In genomic region chr3:67490658-67491057, GRCh38 we compare ENCODE assay signal across 23 cellular contexts.
A peak's percentile ranks its signal among the peaks of the same experiment; 100 is the strongest.
DNase-seq lines count a peak whose midpoint lies in the region; ATAC-seq and TF ChIP-seq lines count a peak whose summit lies in the region.
"Had no signal": no experiment of that assay in that cellular context is flagged by ENCODE, and none has a peak within 500 bp of the region (broad histone marks: within the 10 kb centered on the region; RNA-seq: fewer than 3 reads in every experiment).

No MANE protein-coding gene starts in this region.

- H3K4me1 Mint-ChIP-seq in activated CD4-positive, alpha-beta T cell treated with anti-CD3 and anti-CD28 coated beads, Interleukin-2, amount 10 ng/mL, durations not matched to agents 7 days and 5 days = peaks cover 19% of the 10 kb centered on the region
- peaks cover 10% of the 10 kb centered on the region for H3K4me1 Mint-ChIP-seq in activated naive CD8-positive, alpha-beta T cell treated with anti-CD3 and anti-CD28 coated beads for 36 hours
- peaks cover 6% of the 10 kb centered on the region for H3K4me1 Mint-ChIP-seq in activated naive CD8-positive, alpha-beta T cell treated with anti-CD3 and anti-CD28 coated beads, Interleukin-2, amount 50 U/mL, for 24 hours
- H3K4me1 Mint-ChIP-seq in activated T-helper 17 cell treated with anti-CD3 and anti-CD28 coated beads, Interleukin-2, amount 50 U/mL, for 72 hours = no peaks in the 10 kb centered on the region
- H3K4me1 Mint-ChIP-seq: CD14-positive monocyte had no signal

- peak overlapping the region; percentile 9 for H3K27ac Mint-ChIP-seq in activated CD4-positive, alpha-beta T cell treated with anti-CD3 and anti-CD28 coated beads, Interleukin-2, amount 10 ng/mL, durations not matched to agents 7 days and 5 days
- peak overlapping the region; percentile 49 for H3K27ac Mint-ChIP-seq in activated naive CD8-positive, alpha-beta T cell treated with anti-CD3 and anti-CD28 coated beads for 36 hours
- H3K27ac Mint-ChIP-seq in activated naive CD8-positive, alpha-beta T cell treated with anti-CD3 and anti-CD28 coated beads, Interleukin-2, amount 50 U/mL, for 24 hours = no peak overlapping the region
- no peak overlapping the region for H3K27ac Mint-ChIP-seq in activated T-helper 17 cell treated with anti-CD3 and anti-CD28 coated beads, Interleukin-2, amount 50 U/mL, for 72 hours
- H3K27ac Mint-ChIP-seq: CD4-positive, alpha-beta T cell had no signal

- H3K4me1 ChIP-seq in smooth muscle cell (ENCODE audit: low read depth) = no peaks in the 10 kb centered on the region
- H3K4me1 ChIP-seq: A549; BE2C; BLaER1 treated with 17β-estradiol and CSF1 and Interleukin-3, amounts not matched to agents 10 nM and 100 nM had no signal

- H3K27ac ChIP-seq in smooth muscle cell (ENCODE audit: low read depth) = peak overlapping the region; percentile 63
- H3K27ac ChIP-seq: A549; BLaER1 treated with 17β-estradiol and CSF1 and Interleukin-3, amounts not matched to agents 10 nM and 100 nM; GM23248 had no signal

- TF ChIP-seq CTCF in smooth muscle cell (IDR thresholded peaks at IDR 0.05; ENCODE audit: borderline replicate concordance, insufficient read depth, poor library complexity, severe bottlenecking) = no peak

- no peaks in the 10 kb centered on the region for H4K20me1 ChIP-seq in smooth muscle cell (ENCODE audit: low read depth)
- H4K20me1 ChIP-seq: BLaER1 treated with 17β-estradiol and CSF1 and Interleukin-3, amounts not matched to agents 10 nM and 100 nM had no signal

- CTCF ChIA-PET in activated CD4-positive, alpha-beta T cell treated with anti-CD3 and anti-CD28 coated beads, Interleukin-2, amount 10 ng/mL, durations not matched to agents 7 days and 5 days (lab: Charles Lee) = no interaction called here

- no peak for ATAC-seq in activated naive CD8-positive, alpha-beta T cell treated with anti-CD3 and anti-CD28 coated beads, Interleukin-2, amount 50 U/mL, for 24 hours
- ATAC-seq in activated T-helper 17 cell treated with anti-CD3 and anti-CD28 coated beads, Interleukin-2, amount 50 U/mL, for 72 hours (replicated peaks) = peak; percentile 38
- no peak for ATAC-seq in HG03025 (IDR thresholded peaks at IDR 0.05; ENCODE audit: low FRiP score, unreplicated experiment)
- ATAC-seq: A549, GM12878 had no signal

- no peaks in the 10 kb centered on the region for H3K9me3 ChIP-seq in smooth muscle cell (replicated peaks; ENCODE audit: low read depth)
- H3K9me3 ChIP-seq: A549; BE2C; BLaER1 treated with 17β-estradiol and CSF1 and Interleukin-3, amounts not matched to agents 10 nM and 100 nM had no signal

- peaks cover 52% of the 10 kb centered on the region for H3K36me3 Mint-ChIP-seq in activated CD4-positive, alpha-beta T cell treated with anti-CD3 and anti-CD28 coated beads, Interleukin-2, amount 10 ng/mL, durations not matched to agents 7 days and 5 days (ENCODE audit: low read depth)
- H3K36me3 Mint-ChIP-seq in activated naive CD8-positive, alpha-beta T cell treated with anti-CD3 and anti-CD28 coated beads for 36 hours = peaks cover 46% of the 10 kb centered on the region
- peaks cover 46% of the 10 kb centered on the region for H3K36me3 Mint-ChIP-seq in activated naive CD8-positive, alpha-beta T cell treated with anti-CD3 and anti-CD28 coated beads, Interleukin-2, amount 50 U/mL, for 24 hours (ENCODE audit: low read depth)
- peaks cover 69% of the 10 kb centered on the region for H3K36me3 Mint-ChIP-seq in activated T-helper 17 cell treated with anti-CD3 and anti-CD28 coated beads, Interleukin-2, amount 50 U/mL, for 72 hours (ENCODE audit: low read depth)

- H3K4me3 Mint-ChIP-seq in activated CD4-positive, alpha-beta T cell treated with anti-CD3 and anti-CD28 coated beads, Interleukin-2, amount 10 ng/mL, durations not matched to agents 7 days and 5 days = no peak overlapping the region
- no peak overlapping the region for H3K4me3 Mint-ChIP-seq in activated naive CD8-positive, alpha-beta T cell treated with anti-CD3 and anti-CD28 coated beads for 36 hours
- H3K4me3 Mint-ChIP-seq in activated naive CD8-positive, alpha-beta T cell treated with anti-CD3 and anti-CD28 coated beads, Interleukin-2, amount 50 U/mL, for 24 hours = no peak overlapping the region
- H3K4me3 Mint-ChIP-seq in activated T-helper 17 cell treated with anti-CD3 and anti-CD28 coated beads, Interleukin-2, amount 50 U/mL, for 72 hours = no peak overlapping the region
- H3K4me3 Mint-ChIP-seq: CD14-positive monocyte; CD4-positive, alpha-beta T cell; CD8-positive, alpha-beta memory T cell had no signal

- no peaks in the 10 kb centered on the region for H3K36me3 ChIP-seq in smooth muscle cell (ENCODE audit: low read depth)
- H3K36me3 ChIP-seq: BE2C had no signal

- WGBS in smooth muscle cell (ENCODE audit: low lambda C conversion rate) = 95% methylated on average over 1 of the region's 1 CpG

- no peak overlapping the region for H3K4me3 ChIP-seq in smooth muscle cell
- H3K4me3 ChIP-seq: A549; BLaER1 treated with 17β-estradiol and CSF1 and Interleukin-3, amounts not matched to agents 10 nM and 100 nM; GM12878; GM23248 had no signal

- POLR2A ChIA-PET in activated CD4-positive, alpha-beta T cell treated with anti-CD3 and anti-CD28 coated beads, Interleukin-2, amount 10 ng/mL, durations not matched to agents 7 days and 5 days (lab: Charles Lee) = no interaction called here

- H3K9ac ChIP-seq in smooth muscle cell (ENCODE audit: low read depth) = no peak overlapping the region
- H3K9ac ChIP-seq: BLaER1 treated with 17β-estradiol and CSF1 and Interleukin-3, amounts not matched to agents 10 nM and 100 nM; GM23248 had no signal

- H2AFZ ChIP-seq in smooth muscle cell (ENCODE audit: low read depth) = no peak overlapping the region
- H2AFZ ChIP-seq: GM23248 had no signal

- no peaks in the 10 kb centered on the region for H3K27me3 ChIP-seq in smooth muscle cell (ENCODE audit: low read depth)
- H3K27me3 ChIP-seq: BE2C; BLaER1 treated with 17β-estradiol and CSF1 and Interleukin-3, amounts not matched to agents 10 nM and 100 nM had no signal

- no peaks in the 10 kb centered on the region for H3K79me2 ChIP-seq in smooth muscle cell (ENCODE audit: low read depth)

- H3K4me2 ChIP-seq in smooth muscle cell = peak overlapping the region; percentile 71
- H3K4me2 ChIP-seq: A549; BLaER1 treated with 17β-estradiol and CSF1 and Interleukin-3, amounts not matched to agents 10 nM and 100 nM had no signal

- DNase-seq in activated CD4-positive, alpha-beta T cell treated with anti-CD3 and anti-CD28 coated beads, Interleukin-2, amount 10 ng/mL, durations not matched to agents 7 days and 5 days = no peak
- no peak for DNase-seq in activated CD4-positive, alpha-beta T cell treated with anti-CD3 and anti-CD28 coated beads, Interleukin-2, amount 50 U/mL, for 48 hours
- no peak for DNase-seq in activated naive CD8-positive, alpha-beta T cell treated with anti-CD3 and anti-CD28 coated beads for 36 hours
- no peak for DNase-seq in activated naive CD8-positive, alpha-beta T cell treated with anti-CD3 and anti-CD28 coated beads, Interleukin-2, amount 50 U/mL, for 24 hours
- no peak for DNase-seq in smooth muscle cell (lab: John Stamatoyannopoulos, UW; ENCODE audit: unreplicated experiment)
- DNase-seq: 8988T; ACHN; AML-193; BE2C; CD4-positive, alpha-beta T cell; CD8-positive, alpha-beta memory T cell; DMS 273 treated with DMSO at 0.1 percent for 48 hours; DMS79; GDM1; H7; HCEC 1CT had no signal

- H3F3A ChIP-seq in smooth muscle cell (ENCODE audit: low read depth) = peaks cover 9% of the 10 kb centered on the region

- no peaks in the 10 kb centered on the region for H3K27me3 Mint-ChIP-seq in activated CD4-positive, alpha-beta T cell treated with anti-CD3 and anti-CD28 coated beads, Interleukin-2, amount 10 ng/mL, durations not matched to agents 7 days and 5 days
- H3K27me3 Mint-ChIP-seq in activated naive CD8-positive, alpha-beta T cell treated with anti-CD3 and anti-CD28 coated beads for 36 hours = no peaks in the 10 kb centered on the region
- no peaks in the 10 kb centered on the region for H3K27me3 Mint-ChIP-seq in activated naive CD8-positive, alpha-beta T cell treated with anti-CD3 and anti-CD28 coated beads, Interleukin-2, amount 50 U/mL, for 24 hours
- no peaks in the 10 kb centered on the region for H3K27me3 Mint-ChIP-seq in activated T-helper 17 cell treated with anti-CD3 and anti-CD28 coated beads, Interleukin-2, amount 50 U/mL, for 72 hours
- H3K27me3 Mint-ChIP-seq: CD4-positive, alpha-beta T cell; CD8-positive, alpha-beta memory T cell had no signal

- H3K9me3 Mint-ChIP-seq in activated CD4-positive, alpha-beta T cell treated with anti-CD3 and anti-CD28 coated beads, Interleukin-2, amount 10 ng/mL, durations not matched to agents 7 days and 5 days = no peaks in the 10 kb centered on the region
- H3K9me3 Mint-ChIP-seq in activated naive CD8-positive, alpha-beta T cell treated with anti-CD3 and anti-CD28 coated beads for 36 hours = no peaks in the 10 kb centered on the region
- no peaks in the 10 kb centered on the region for H3K9me3 Mint-ChIP-seq in activated naive CD8-positive, alpha-beta T cell treated with anti-CD3 and anti-CD28 coated beads, Interleukin-2, amount 50 U/mL, for 24 hours
- no peaks in the 10 kb centered on the region for H3K9me3 Mint-ChIP-seq in activated T-helper 17 cell treated with anti-CD3 and anti-CD28 coated beads, Interleukin-2, amount 50 U/mL, for 72 hours
- H3K9me3 Mint-ChIP-seq: CD4-positive, alpha-beta T cell; CD8-positive, alpha-beta memory T cell had no signal

Comparison
In these comparisons a context has a peak if more than half of its experiments do, and no peak if none do; other contexts are left out.
1. H3K27ac Mint-ChIP-seq: peak in activated CD4-positive, alpha-beta T cell treated with anti-CD3 and anti-CD28 coated beads, Interleukin-2, amount 10 ng/mL, durations not matched to agents 7 days and 5 days (single experiment) and activated naive CD8-positive, alpha-beta T cell treated with anti-CD3 and anti-CD28 coated beads for 36 hours (single experiment); none in activated naive CD8-positive, alpha-beta T cell treated with anti-CD3 and anti-CD28 coated beads, Interleukin-2, amount 50 U/mL, for 24 hours (single experiment) and activated T-helper 17 cell treated with anti-CD3 and anti-CD28 coated beads, Interleukin-2, amount 50 U/mL, for 72 hours (single experiment).